11 cellular contexts compared by ENCODE assay signal in the genomic region with DNA sequence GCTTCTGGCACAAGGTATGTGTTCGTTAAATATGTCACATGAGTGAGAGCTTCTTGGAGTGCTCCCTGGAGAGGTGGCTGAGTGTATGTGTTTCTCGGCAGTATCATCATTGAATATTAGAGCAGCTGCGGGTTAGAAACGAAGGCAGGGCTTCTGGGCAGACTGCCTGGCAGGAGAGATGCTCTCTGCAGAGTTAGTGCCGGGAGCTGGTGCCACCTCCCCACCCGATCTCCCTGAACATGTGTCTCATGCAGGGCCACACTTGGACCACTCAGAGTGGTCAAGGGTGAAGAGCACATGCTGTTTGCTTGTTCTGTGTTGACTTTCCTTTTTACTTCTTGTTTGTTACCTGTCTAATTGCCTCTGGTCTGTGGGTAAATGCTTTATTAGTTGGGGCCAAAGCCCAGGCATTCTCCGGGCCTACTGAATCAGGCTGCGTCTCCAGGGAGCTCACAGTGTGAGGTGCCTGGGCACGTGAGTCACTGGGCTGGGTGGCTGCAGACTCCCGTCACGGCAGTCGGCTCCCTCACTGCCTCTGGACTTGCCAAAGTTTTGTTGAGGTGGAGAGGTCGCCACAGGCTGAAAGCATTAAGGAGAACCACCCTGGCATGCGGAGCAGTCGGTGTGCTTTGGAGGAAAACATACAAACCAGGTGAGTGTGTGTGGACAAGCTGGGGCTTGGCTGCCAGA.
DNase-seq lines count a peak whose midpoint lies in the region; ATAC-seq and TF ChIP-seq lines count a peak whose summit lies in the region.
"Had no signal": no experiment of that assay in that cellular context is flagged by ENCODE, and none has a peak within 500 bp of the region (broad histone marks: within the 10 kb centered on the region; RNA-seq: fewer than 3 reads in every experiment).

No MANE protein-coding gene starts in this region.

- WGBS in suprapubic skin = 57% methylated on average over 12 of the region's 15 CpGs

- CTCF ChIA-PET in RWPE1 (lab: Yijun Ruan, JAX) = no interaction called here
- CTCF ChIA-PET in activated CD4-positive, alpha-beta memory T cell treated with anti-CD3 and anti-CD28 coated beads, Interleukin-2, amount 10 ng/mL, durations not matched to agents 7 days and 5 days (lab: Charles Lee) = no interaction called here

- H3K4me1 ChIP-seq in foreskin keratinocyte = peaks cover 15% of the 10 kb centered on the region
- peaks cover 24% of the 10 kb centered on the region for H3K4me1 ChIP-seq in suprapubic skin
- H3K4me1 ChIP-seq: transverse colon had no signal

- no peak overlapping the region for H3K4me3 ChIP-seq in suprapubic skin
- H3K4me3 ChIP-seq: transverse colon had no signal

- intact Hi-C loops in activated CD4-positive, alpha-beta T cell treated with anti-CD3 and anti-CD28 coated beads, Interleukin-2, amount 10 ng/mL, durations not matched to agents 24 days and 14 days (cut with micrococcal nuclease) = no loop called here

- no peaks in the 10 kb centered on the region for H3K9me3 ChIP-seq in suprapubic skin
- H3K9me3 ChIP-seq: transverse colon had no signal

- no peaks in the 10 kb centered on the region for H3K36me3 Mint-ChIP-seq in activated CD4-positive, alpha-beta memory T cell treated with anti-CD3 and anti-CD28 coated beads, Interleukin-2, amount 10 ng/mL, durations not matched to agents 7 days and 5 days (ENCODE audit: low read depth)
- H3K36me3 Mint-ChIP-seq in activated CD4-positive, alpha-beta T cell treated with anti-CD3 and anti-CD28 coated beads, Interleukin-2, amount 10 ng/mL, durations not matched to agents 24 days and 14 days (ENCODE audit: low read depth) = no peaks in the 10 kb centered on the region
- H3K36me3 Mint-ChIP-seq: CD8-positive, alpha-beta T cell had no signal

- TF ChIP-seq CTCF in RWPE1 (conservative IDR thresholded peaks at IDR 0.05; ENCODE audit: low read depth) (no peak), foreskin keratinocyte (conservative IDR thresholded peaks at IDR 0.05) (no peak), suprapubic skin (IDR thresholded peaks at IDR 0.05) (no peak)

- peak; percentile 97 for ATAC-seq in foreskin keratinocyte
- ATAC-seq in GM18519 (IDR thresholded peaks at IDR 0.05; ENCODE audit: low FRiP score, unreplicated experiment) = no peak
- ATAC-seq: CD8-positive, alpha-beta T cell had no signal

- peak; percentile 87 for DNase-seq in NCI-H1105 treated with DMSO at 0.1 percent for 48 hours (lab: John Stamatoyannopoulos, UW)
- peak; percentile 33 for DNase-seq in RWPE1 (ENCODE audit: low spot score)
- DNase-seq in foreskin keratinocyte = peak; percentile 87 to 93
- DNase-seq in suprapubic skin (ENCODE audit: low spot score in 2 of 2) = no peak
- no peak for DNase-seq in activated CD4-positive, alpha-beta memory T cell treated with anti-CD3 and anti-CD28 coated beads, Interleukin-2, amount 10 ng/mL, durations not matched to agents 7 days and 5 days
- no peak for DNase-seq in activated CD4-positive, alpha-beta T cell treated with anti-CD3 and anti-CD28 coated beads, Interleukin-2, amount 10 ng/mL, durations not matched to agents 24 days and 14 days
- no peak for DNase-seq in HuH-7 (ENCODE audit: low spot score)
- DNase-seq: CD8-positive, alpha-beta T cell; mesenchymal stem cell; transverse colon had no signal

- H3K4me3 Mint-ChIP-seq in activated CD4-positive, alpha-beta memory T cell treated with anti-CD3 and anti-CD28 coated beads, Interleukin-2, amount 10 ng/mL, durations not matched to agents 7 days and 5 days = no peak overlapping the region
- no peak overlapping the region for H3K4me3 Mint-ChIP-seq in activated CD4-positive, alpha-beta T cell treated with anti-CD3 and anti-CD28 coated beads, Interleukin-2, amount 10 ng/mL, durations not matched to agents 24 days and 14 days
- H3K4me3 Mint-ChIP-seq: CD8-positive, alpha-beta T cell had no signal

- H3K27ac ChIP-seq in RWPE1 (peak overlapping the region; percentile 58), foreskin keratinocyte (no peak overlapping the region), suprapubic skin (peak overlapping the region; percentile 64)
- H3K27ac ChIP-seq: transverse colon had no signal

- H3K27me3 ChIP-seq in foreskin keratinocyte = no peaks in the 10 kb centered on the region
- no peaks in the 10 kb centered on the region for H3K27me3 ChIP-seq in suprapubic skin
- H3K27me3 ChIP-seq: transverse colon had no signal

- no peaks in the 10 kb centered on the region for H3K9me3 Mint-ChIP-seq in activated CD4-positive, alpha-beta memory T cell treated with anti-CD3 and anti-CD28 coated beads, Interleukin-2, amount 10 ng/mL, durations not matched to agents 7 days and 5 days
- no peaks in the 10 kb centered on the region for H3K9me3 Mint-ChIP-seq in activated CD4-positive, alpha-beta T cell treated with anti-CD3 and anti-CD28 coated beads, Interleukin-2, amount 10 ng/mL, durations not matched to agents 24 days and 14 days
- H3K9me3 Mint-ChIP-seq: CD8-positive, alpha-beta T cell had no signal

- no peak overlapping the region for H3K27ac Mint-ChIP-seq in activated CD4-positive, alpha-beta memory T cell treated with anti-CD3 and anti-CD28 coated beads, Interleukin-2, amount 10 ng/mL, durations not matched to agents 7 days and 5 days
- no peak overlapping the region for H3K27ac Mint-ChIP-seq in activated CD4-positive, alpha-beta T cell treated with anti-CD3 and anti-CD28 coated beads, Interleukin-2, amount 10 ng/mL, durations not matched to agents 24 days and 14 days
- H3K27ac Mint-ChIP-seq: CD8-positive, alpha-beta T cell had no signal

- no peaks in the 10 kb centered on the region for H3K27me3 Mint-ChIP-seq in activated CD4-positive, alpha-beta memory T cell treated with anti-CD3 and anti-CD28 coated beads, Interleukin-2, amount 10 ng/mL, durations not matched to agents 7 days and 5 days
- H3K27me3 Mint-ChIP-seq in activated CD4-positive, alpha-beta T cell treated with anti-CD3 and anti-CD28 coated beads, Interleukin-2, amount 10 ng/mL, durations not matched to agents 24 days and 14 days = peaks cover 2% of the 10 kb centered on the region

- no peak for TF ChIP-seq EP300 in suprapubic skin (IDR thresholded peaks at IDR 0.05)

- POLR2A ChIA-PET in RWPE1 (lab: Yijun Ruan, JAX; ENCODE audit: low non-redundant PET) = no interaction called here
- POLR2A ChIA-PET in activated CD4-positive, alpha-beta memory T cell treated with anti-CD3 and anti-CD28 coated beads, Interleukin-2, amount 10 ng/mL, durations not matched to agents 7 days and 5 days (lab: Charles Lee) = no interaction called here

- TF ChIP-seq POLR2A in suprapubic skin (IDR thresholded peaks at IDR 0.05) = no peak

- no peaks in the 10 kb centered on the region for H3K4me1 Mint-ChIP-seq in activated CD4-positive, alpha-beta memory T cell treated with anti-CD3 and anti-CD28 coated beads, Interleukin-2, amount 10 ng/mL, durations not matched to agents 7 days and 5 days
- no peaks in the 10 kb centered on the region for H3K4me1 Mint-ChIP-seq in activated CD4-positive, alpha-beta T cell treated with anti-CD3 and anti-CD28 coated beads, Interleukin-2, amount 10 ng/mL, durations not matched to agents 24 days and 14 days

- H3K36me3 ChIP-seq in suprapubic skin = no peaks in the 10 kb centered on the region
- H3K36me3 ChIP-seq: transverse colon had no signal

Comparison
In these comparisons a context has a peak if more than half of its experiments do, and no peak if none do; other contexts are left out.
1. DNase-seq: peak in NCI-H1105 treated with DMSO at 0.1 percent for 48 hours (single experiment), RWPE1 (single experiment) and foreskin keratinocyte (2 of 2); none in suprapubic skin (0 of 2), activated CD4-positive, alpha-beta memory T cell treated with anti-CD3 and anti-CD28 coated beads, Interleukin-2, amount 10 ng/mL, durations not matched to agents 7 days and 5 days (single experiment), activated CD4-positive, alpha-beta T cell treated with anti-CD3 and anti-CD28 coated beads, Interleukin-2, amount 10 ng/mL, durations not matched to agents 24 days and 14 days (single experiment) and HuH-7 (single experiment).